ENCODE assay signal across 1 cellular context in the genomic region with DNA sequence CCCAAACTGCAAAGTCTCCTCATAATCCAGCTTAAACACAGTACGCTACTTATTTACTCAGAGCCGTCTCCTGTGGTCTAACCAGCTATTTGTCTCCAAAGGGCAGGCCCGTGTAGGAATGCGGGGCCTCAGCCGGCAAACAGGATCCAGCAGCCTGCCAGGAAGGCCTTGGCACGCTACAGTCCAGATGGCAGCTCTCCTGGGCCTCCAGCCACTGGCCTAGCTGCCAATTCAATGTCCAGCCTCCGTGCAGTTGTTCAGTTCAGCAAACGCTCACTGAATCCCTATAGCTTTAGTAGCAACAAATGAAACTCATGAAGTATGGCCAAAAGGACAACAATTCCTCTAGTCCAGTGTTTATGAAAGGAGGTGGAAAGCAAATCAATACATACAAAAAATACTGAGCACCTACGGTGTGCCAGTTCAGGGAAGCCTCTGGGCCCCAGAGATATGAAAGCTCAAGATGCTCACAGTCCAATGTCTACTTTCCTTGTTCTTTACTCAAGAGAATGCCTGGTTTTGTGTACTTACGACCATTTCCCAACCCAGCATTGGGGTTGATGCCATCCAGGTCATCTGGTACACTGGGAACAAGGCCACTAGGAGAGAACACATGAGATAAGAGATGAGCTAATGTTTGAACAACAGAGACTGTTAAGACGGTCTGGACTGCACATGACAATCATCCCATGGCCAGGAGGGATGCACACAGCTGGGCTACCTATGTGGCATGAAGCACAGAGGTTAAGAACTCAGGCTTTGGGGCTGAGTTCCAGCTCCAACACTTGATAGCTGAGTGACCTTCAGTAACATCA.
TF ChIP-seq lines count a peak whose summit lies in the region.

No MANE protein-coding gene starts in this region.

TF ChIP-seq in HepG2, 621 proteins besides CTCF, POLR2A, EP300 and RAD21 (continued from another document and continues in another):
- TF ChIP-seq, protein P1, sequence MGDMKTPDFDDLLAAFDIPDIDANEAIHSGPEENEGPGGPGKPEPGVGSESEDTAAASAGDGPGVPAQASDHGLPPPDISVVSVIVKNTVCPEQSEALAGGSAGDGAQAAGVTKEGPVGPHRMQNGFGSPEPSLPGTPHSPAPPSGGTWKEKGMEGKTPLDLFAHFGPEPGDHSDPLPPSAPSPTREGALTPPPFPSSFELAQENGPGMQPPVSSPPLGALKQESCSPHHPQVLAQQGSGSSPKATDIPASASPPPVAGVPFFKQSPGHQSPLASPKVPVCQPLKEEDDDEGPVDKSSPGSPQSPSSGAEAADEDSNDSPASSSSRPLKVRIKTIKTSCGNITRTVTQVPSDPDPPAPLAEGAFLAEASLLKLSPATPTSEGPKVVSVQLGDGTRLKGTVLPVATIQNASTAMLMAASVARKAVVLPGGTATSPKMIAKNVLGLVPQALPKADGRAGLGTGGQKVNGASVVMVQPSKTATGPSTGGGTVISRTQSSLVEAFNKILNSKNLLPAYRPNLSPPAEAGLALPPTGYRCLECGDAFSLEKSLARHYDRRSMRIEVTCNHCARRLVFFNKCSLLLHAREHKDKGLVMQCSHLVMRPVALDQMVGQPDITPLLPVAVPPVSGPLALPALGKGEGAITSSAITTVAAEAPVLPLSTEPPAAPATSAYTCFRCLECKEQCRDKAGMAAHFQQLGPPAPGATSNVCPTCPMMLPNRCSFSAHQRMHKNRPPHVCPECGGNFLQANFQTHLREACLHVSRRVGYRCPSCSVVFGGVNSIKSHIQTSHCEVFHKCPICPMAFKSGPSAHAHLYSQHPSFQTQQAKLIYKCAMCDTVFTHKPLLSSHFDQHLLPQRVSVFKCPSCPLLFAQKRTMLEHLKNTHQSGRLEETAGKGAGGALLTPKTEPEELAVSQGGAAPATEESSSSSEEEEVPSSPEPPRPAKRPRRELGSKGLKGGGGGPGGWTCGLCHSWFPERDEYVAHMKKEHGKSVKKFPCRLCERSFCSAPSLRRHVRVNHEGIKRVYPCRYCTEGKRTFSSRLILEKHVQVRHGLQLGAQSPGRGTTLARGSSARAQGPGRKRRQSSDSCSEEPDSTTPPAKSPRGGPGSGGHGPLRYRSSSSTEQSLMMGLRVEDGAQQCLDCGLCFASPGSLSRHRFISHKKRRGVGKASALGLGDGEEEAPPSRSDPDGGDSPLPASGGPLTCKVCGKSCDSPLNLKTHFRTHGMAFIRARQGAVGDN (CRISPR knock-in tag; IDR thresholded peaks at IDR 0.05), result peak; percentile 94
- no peak for TF ChIP-seq TRIM24 (CRISPR knock-in tag; IDR thresholded peaks at IDR 0.05)
- TF ChIP-seq ZNF550 (CRISPR knock-in tag; IDR thresholded peaks at IDR 0.05; ENCODE audit: borderline replicate concordance), result no peak
- peak; percentile 56; the same call in 1 of the 2 replicates for TF ChIP-seq SPEN (CRISPR knock-in tag; IDR thresholded peaks at IDR 0.05; ENCODE audit: low read depth)
- TF ChIP-seq ZBTB49 (CRISPR knock-in tag; IDR thresholded peaks at IDR 0.05; ENCODE audit: borderline replicate concordance), result no peak
- no peak for TF ChIP-seq SRSF9 (IDR thresholded peaks at IDR 0.05; ENCODE audit: borderline replicate concordance, insufficient read depth, low read depth, low read length, poor library complexity, severe bottlenecking)
- TF ChIP-seq, protein P2, sequence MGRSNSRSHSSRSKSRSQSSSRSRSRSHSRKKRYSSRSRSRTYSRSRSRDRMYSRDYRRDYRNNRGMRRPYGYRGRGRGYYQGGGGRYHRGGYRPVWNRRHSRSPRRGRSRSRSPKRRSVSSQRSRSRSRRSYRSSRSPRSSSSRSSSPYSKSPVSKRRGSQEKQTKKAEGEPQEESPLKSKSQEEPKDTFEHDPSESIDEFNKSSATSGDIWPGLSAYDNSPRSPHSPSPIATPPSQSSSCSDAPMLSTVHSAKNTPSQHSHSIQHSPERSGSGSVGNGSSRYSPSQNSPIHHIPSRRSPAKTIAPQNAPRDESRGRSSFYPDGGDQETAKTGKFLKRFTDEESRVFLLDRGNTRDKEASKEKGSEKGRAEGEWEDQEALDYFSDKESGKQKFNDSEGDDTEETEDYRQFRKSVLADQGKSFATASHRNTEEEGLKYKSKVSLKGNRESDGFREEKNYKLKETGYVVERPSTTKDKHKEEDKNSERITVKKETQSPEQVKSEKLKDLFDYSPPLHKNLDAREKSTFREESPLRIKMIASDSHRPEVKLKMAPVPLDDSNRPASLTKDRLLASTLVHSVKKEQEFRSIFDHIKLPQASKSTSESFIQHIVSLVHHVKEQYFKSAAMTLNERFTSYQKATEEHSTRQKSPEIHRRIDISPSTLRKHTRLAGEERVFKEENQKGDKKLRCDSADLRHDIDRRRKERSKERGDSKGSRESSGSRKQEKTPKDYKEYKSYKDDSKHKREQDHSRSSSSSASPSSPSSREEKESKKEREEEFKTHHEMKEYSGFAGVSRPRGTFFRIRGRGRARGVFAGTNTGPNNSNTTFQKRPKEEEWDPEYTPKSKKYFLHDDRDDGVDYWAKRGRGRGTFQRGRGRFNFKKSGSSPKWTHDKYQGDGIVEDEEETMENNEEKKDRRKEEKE (IDR thresholded peaks at IDR 0.05), result no peak
- 0 out of 2 replicates have a peak, but pooled peaks have one; percentile 14 for TF ChIP-seq LCORL (IDR thresholded peaks at IDR 0.05)
- peak; percentile 80; the same call in 1 of the 2 replicates for TF ChIP-seq LCORL (CRISPR knock-in tag; IDR thresholded peaks at IDR 0.05)
- no peak for TF ChIP-seq ZNF230 (CRISPR knock-in tag; IDR thresholded peaks at IDR 0.05)
- TF ChIP-seq ZNF512 (CRISPR knock-in tag; IDR thresholded peaks at IDR 0.05), result no peak
- peak; percentile 82 for TF ChIP-seq HOXA3 (CRISPR knock-in tag; IDR thresholded peaks at IDR 0.05)
- TF ChIP-seq, protein P3, sequence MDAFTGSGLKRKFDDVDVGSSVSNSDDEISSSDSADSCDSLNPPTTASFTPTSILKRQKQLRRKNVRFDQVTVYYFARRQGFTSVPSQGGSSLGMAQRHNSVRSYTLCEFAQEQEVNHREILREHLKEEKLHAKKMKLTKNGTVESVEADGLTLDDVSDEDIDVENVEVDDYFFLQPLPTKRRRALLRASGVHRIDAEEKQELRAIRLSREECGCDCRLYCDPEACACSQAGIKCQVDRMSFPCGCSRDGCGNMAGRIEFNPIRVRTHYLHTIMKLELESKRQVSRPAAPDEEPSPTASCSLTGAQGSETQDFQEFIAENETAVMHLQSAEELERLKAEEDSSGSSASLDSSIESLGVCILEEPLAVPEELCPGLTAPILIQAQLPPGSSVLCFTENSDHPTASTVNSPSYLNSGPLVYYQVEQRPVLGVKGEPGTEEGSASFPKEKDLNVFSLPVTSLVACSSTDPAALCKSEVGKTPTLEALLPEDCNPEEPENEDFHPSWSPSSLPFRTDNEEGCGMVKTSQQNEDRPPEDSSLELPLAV (CRISPR knock-in tag; conservative IDR thresholded peaks at IDR 0.05; ENCODE audit: low read depth), result no peak
- no peak for TF ChIP-seq AGO2 (optimal IDR thresholded peaks at IDR 0.05; ENCODE audit: low read depth, low read length)
- TF ChIP-seq ZHX1 (CRISPR knock-in tag; IDR thresholded peaks at IDR 0.05; ENCODE audit: low read depth), result peak; percentile 61; the same call in 1 of the 2 replicates
- TF ChIP-seq AGO1 (IDR thresholded peaks at IDR 0.05; ENCODE audit: low read depth, low read length, poor library complexity, severe bottlenecking), result no peak
- TF ChIP-seq ZNF362 (CRISPR knock-in tag; IDR thresholded peaks at IDR 0.05; ENCODE audit: borderline replicate concordance), result peak; percentile 71; the same call in 1 of the 2 replicates
- TF ChIP-seq ZXDC (CRISPR knock-in tag; IDR thresholded peaks at IDR 0.05), result 0 out of 2 replicates have a peak, but pooled peaks have one; percentile 67
- peak; percentile 37; the same call in 1 of the 2 replicates for TF ChIP-seq ZIK1 (CRISPR knock-in tag; IDR thresholded peaks at IDR 0.05; ENCODE audit: borderline replicate concordance, low read depth)
- peak; percentile 82 for TF ChIP-seq MIER2 (CRISPR knock-in tag; IDR thresholded peaks at IDR 0.05)
- TF ChIP-seq ZNF3 (CRISPR knock-in tag; IDR thresholded peaks at IDR 0.05), result peak; percentile 80
- TF ChIP-seq HNRNPL (IDR thresholded peaks at IDR 0.05; ENCODE audit: low read depth, low read length), result peak; percentile 80; the same call in 1 of the 2 replicates
- TF ChIP-seq ZFP1 (CRISPR knock-in tag; IDR thresholded peaks at IDR 0.05), result peak; percentile 76; the same call in 1 of the 2 replicates
- TF ChIP-seq HNRNPUL1 (IDR thresholded peaks at IDR 0.05; ENCODE audit: low read depth, low read length), result no peak
- TF ChIP-seq STAG1 (CRISPR knock-in tag; IDR thresholded peaks at IDR 0.05), result no peak
- peak; percentile 24; the same call in 1 of the 2 replicates for TF ChIP-seq ZNF670 (CRISPR knock-in tag; IDR thresholded peaks at IDR 0.05; ENCODE audit: borderline replicate concordance)
- TF ChIP-seq RARG (CRISPR knock-in tag; IDR thresholded peaks at IDR 0.05; ENCODE audit: low read depth), result no peak
- no peak for TF ChIP-seq SNRNP70 (IDR thresholded peaks at IDR 0.05; ENCODE audit: low read depth, low read length)
- no peak for TF ChIP-seq MAZ (IDR thresholded peaks at IDR 0.05; ENCODE audit: borderline replicate concordance, low read depth, low read length)
- TF ChIP-seq MAZ (CRISPR knock-in tag; IDR thresholded peaks at IDR 0.05; ENCODE audit: low read depth), result 0 out of 2 replicates have a peak, but pooled peaks have one; percentile 27
- no peak; the same call in 1 of the 2 replicates for TF ChIP-seq ZNF432 (CRISPR knock-in tag; IDR thresholded peaks at IDR 0.05; ENCODE audit: borderline replicate concordance)
- peak; percentile 74 for TF ChIP-seq ZNF205 (CRISPR knock-in tag; IDR thresholded peaks at IDR 0.05)
- peak; percentile 52; the same call in 1 of the 2 replicates for TF ChIP-seq ZNF605 (CRISPR knock-in tag; IDR thresholded peaks at IDR 0.05)
- no peak for TF ChIP-seq ZNF326 (CRISPR knock-in tag; IDR thresholded peaks at IDR 0.05; ENCODE audit: borderline replicate concordance)
- no peak for TF ChIP-seq ZC3H4 (CRISPR knock-in tag; IDR thresholded peaks at IDR 0.05; ENCODE audit: borderline replicate concordance)
